ENCODE assay signal across 1 cellular context in the genomic region with DNA sequence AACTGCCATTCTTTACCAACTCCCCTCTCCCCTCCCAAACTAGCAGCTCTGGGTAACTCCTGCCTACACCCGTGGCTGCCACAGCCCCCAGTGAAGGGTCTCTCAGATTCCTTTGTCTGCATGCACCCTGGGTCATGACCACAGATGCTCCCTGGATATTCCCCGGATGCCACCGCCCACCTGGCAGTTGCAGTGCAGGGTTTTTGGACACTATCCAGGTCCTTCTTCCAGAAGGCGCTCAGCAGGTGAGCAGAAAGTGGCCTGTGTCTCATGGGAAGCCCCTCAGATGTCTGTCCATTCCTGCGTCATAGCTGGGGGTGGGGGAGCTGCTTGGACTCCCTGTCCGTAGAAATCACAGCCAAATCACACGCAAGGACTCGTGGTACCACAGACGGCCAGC.
TF ChIP-seq lines count a peak whose summit lies in the region.

No MANE protein-coding gene starts in this region.

TF ChIP-seq in H1, 55 proteins besides CTCF, POLR2A, EP300 and RAD21:
- TF ChIP-seq RFX5 (IDR thresholded peaks at IDR 0.05; ENCODE audit: borderline replicate concordance, low read depth, low read length) (no peak), RXRA (IDR thresholded peaks at IDR 0.05; ENCODE audit: insufficient read depth, low read depth, low read length) (no peak), CHD1 (IDR thresholded peaks at IDR 0.05; ENCODE audit: low read depth, low read length) (no peak), YY1 (IDR thresholded peaks at IDR 0.05; ENCODE audit: low read depth, low read length) (no peak), TBP (IDR thresholded peaks at IDR 0.05; ENCODE audit: low read depth, low read length) (no peak), TCF12 (IDR thresholded peaks at IDR 0.05; ENCODE audit: low read depth, low read length) (no peak), HDAC2 (IDR thresholded peaks at IDR 0.05; ENCODE audit: borderline replicate concordance in 1 of 2, low read depth in 2 of 2, low read length in 2 of 2) (no peak), ASH2L (IDR thresholded peaks at IDR 0.05; ENCODE audit: low read length) (no peak), CREB1 (IDR thresholded peaks at IDR 0.05) (no peak), TEAD4 (IDR thresholded peaks at IDR 0.05; ENCODE audit: low read depth, low read length) (no peak), KDM5A (IDR thresholded peaks at IDR 0.05; ENCODE audit: low read length) (no peak), SP2 (IDR thresholded peaks at IDR 0.05; ENCODE audit: low read length) (no peak), BCL11A (IDR thresholded peaks at IDR 0.05; ENCODE audit: low read depth in 2 of 2, low read length in 2 of 2) (no peak), SUZ12 (IDR thresholded peaks at IDR 0.05; ENCODE audit: low read length) (no peak), BRCA1 (IDR thresholded peaks at IDR 0.05; ENCODE audit: low read depth, low read length) (no peak), PHF8 (conservative IDR thresholded peaks at IDR 0.05; ENCODE audit: low read depth, low read length) (no peak)
- TF ChIP-seq, protein P1, sequence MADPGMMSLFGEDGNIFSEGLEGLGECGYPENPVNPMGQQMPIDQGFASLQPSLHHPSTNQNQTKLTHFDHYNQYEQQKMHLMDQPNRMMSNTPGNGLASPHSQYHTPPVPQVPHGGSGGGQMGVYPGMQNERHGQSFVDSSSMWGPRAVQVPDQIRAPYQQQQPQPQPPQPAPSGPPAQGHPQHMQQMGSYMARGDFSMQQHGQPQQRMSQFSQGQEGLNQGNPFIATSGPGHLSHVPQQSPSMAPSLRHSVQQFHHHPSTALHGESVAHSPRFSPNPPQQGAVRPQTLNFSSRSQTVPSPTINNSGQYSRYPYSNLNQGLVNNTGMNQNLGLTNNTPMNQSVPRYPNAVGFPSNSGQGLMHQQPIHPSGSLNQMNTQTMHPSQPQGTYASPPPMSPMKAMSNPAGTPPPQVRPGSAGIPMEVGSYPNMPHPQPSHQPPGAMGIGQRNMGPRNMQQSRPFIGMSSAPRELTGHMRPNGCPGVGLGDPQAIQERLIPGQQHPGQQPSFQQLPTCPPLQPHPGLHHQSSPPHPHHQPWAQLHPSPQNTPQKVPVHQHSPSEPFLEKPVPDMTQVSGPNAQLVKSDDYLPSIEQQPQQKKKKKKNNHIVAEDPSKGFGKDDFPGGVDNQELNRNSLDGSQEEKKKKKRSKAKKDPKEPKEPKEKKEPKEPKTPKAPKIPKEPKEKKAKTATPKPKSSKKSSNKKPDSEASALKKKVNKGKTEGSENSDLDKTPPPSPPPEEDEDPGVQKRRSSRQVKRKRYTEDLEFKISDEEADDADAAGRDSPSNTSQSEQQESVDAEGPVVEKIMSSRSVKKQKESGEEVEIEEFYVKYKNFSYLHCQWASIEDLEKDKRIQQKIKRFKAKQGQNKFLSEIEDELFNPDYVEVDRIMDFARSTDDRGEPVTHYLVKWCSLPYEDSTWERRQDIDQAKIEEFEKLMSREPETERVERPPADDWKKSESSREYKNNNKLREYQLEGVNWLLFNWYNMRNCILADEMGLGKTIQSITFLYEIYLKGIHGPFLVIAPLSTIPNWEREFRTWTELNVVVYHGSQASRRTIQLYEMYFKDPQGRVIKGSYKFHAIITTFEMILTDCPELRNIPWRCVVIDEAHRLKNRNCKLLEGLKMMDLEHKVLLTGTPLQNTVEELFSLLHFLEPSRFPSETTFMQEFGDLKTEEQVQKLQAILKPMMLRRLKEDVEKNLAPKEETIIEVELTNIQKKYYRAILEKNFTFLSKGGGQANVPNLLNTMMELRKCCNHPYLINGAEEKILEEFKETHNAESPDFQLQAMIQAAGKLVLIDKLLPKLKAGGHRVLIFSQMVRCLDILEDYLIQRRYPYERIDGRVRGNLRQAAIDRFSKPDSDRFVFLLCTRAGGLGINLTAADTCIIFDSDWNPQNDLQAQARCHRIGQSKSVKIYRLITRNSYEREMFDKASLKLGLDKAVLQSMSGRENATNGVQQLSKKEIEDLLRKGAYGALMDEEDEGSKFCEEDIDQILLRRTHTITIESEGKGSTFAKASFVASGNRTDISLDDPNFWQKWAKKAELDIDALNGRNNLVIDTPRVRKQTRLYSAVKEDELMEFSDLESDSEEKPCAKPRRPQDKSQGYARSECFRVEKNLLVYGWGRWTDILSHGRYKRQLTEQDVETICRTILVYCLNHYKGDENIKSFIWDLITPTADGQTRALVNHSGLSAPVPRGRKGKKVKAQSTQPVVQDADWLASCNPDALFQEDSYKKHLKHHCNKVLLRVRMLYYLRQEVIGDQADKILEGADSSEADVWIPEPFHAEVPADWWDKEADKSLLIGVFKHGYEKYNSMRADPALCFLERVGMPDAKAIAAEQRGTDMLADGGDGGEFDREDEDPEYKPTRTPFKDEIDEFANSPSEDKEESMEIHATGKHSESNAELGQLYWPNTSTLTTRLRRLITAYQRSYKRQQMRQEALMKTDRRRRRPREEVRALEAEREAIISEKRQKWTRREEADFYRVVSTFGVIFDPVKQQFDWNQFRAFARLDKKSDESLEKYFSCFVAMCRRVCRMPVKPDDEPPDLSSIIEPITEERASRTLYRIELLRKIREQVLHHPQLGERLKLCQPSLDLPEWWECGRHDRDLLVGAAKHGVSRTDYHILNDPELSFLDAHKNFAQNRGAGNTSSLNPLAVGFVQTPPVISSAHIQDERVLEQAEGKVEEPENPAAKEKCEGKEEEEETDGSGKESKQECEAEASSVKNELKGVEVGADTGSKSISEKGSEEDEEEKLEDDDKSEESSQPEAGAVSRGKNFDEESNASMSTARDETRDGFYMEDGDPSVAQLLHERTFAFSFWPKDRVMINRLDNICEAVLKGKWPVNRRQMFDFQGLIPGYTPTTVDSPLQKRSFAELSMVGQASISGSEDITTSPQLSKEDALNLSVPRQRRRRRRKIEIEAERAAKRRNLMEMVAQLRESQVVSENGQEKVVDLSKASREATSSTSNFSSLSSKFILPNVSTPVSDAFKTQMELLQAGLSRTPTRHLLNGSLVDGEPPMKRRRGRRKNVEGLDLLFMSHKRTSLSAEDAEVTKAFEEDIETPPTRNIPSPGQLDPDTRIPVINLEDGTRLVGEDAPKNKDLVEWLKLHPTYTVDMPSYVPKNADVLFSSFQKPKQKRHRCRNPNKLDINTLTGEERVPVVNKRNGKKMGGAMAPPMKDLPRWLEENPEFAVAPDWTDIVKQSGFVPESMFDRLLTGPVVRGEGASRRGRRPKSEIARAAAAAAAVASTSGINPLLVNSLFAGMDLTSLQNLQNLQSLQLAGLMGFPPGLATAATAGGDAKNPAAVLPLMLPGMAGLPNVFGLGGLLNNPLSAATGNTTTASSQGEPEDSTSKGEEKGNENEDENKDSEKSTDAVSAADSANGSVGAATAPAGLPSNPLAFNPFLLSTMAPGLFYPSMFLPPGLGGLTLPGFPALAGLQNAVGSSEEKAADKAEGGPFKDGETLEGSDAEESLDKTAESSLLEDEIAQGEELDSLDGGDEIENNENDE (IDR thresholded peaks at IDR 0.05; ENCODE audit: insufficient replicate concordance, low read length) = no peak
- TF ChIP-seq, protein P2, sequence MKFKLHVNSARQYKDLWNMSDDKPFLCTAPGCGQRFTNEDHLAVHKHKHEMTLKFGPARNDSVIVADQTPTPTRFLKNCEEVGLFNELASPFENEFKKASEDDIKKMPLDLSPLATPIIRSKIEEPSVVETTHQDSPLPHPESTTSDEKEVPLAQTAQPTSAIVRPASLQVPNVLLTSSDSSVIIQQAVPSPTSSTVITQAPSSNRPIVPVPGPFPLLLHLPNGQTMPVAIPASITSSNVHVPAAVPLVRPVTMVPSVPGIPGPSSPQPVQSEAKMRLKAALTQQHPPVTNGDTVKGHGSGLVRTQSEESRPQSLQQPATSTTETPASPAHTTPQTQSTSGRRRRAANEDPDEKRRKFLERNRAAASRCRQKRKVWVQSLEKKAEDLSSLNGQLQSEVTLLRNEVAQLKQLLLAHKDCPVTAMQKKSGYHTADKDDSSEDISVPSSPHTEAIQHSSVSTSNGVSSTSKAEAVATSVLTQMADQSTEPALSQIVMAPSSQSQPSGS (IDR thresholded peaks at IDR 0.05; ENCODE audit: low read length) = no peak
- TF ChIP-seq, protein P3, sequence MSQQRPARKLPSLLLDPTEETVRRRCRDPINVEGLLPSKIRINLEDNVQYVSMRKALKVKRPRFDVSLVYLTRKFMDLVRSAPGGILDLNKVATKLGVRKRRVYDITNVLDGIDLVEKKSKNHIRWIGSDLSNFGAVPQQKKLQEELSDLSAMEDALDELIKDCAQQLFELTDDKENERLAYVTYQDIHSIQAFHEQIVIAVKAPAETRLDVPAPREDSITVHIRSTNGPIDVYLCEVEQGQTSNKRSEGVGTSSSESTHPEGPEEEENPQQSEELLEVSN (IDR thresholded peaks at IDR 0.05) = no peak
- TF ChIP-seq, protein P4, sequence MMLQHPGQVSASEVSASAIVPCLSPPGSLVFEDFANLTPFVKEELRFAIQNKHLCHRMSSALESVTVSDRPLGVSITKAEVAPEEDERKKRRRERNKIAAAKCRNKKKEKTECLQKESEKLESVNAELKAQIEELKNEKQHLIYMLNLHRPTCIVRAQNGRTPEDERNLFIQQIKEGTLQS (IDR thresholded peaks at IDR 0.05; ENCODE audit: insufficient read depth, low read depth, low read length) = no peak
TF ChIP-seq in H1: peak in this region for 0.
